ENCODE assay signal across 7 cellular contexts in the genomic region with DNA sequence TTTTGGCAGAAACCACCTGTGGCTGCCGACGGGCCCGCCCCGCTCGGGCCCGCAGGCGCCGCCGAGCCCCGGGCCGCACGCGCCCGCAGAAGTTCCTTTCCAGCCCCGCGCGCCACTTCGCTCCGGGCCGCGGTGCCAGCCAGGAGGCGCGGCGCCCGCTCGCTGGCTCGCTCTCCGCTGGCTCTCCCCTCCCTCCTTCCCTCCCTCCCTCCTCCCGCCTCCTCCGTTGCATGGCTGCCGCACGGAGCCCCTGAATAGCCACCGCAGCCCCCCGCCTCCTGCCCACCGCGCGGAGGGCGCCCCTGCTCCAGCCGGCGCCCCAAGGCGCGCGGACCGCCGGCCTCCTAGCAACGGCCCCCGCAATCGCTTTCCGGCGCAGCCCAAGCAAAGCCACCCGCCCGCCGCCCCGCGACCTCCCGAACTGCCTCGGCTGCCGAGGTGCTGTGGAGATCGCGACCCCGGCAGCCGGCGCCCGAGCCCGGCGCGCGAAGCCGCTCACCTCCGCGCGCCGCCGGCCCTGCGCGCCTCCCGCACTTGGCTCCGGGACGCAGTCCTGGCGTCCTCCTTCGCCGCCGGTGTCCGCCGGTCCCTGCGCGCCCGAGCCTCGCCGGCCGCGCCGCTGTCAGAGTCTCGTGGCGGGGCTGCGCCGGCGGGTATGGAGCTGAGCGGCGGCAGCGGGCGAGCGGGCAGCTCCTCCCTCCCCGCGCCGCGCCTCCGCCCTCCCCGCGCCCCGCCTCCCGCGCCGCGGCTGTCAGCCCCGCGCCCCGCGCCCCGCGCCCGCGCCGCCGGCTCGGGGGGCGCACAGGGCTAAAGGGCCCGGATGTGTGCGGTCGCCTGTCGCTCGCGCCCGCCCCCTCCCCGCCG. TPM values are rescaled to one million over a fixed set of nuclear protein-coding genes. Genes with fewer than 3 reads are reported as not detected.
DNase-seq lines count a peak whose midpoint lies in the region; ATAC-seq and TF ChIP-seq lines count a peak whose summit lies in the region.

A gene (minus strand): TSS at position 657 of the 864 bp plus-strand sequence.

- peak within 1 kb of the TSS; percentile 75 for H3K4me3 ChIP-seq in epithelial cell of proximal tubule (ENCODE audit: low read depth, low read length)
- H3K4me3 ChIP-seq in upper lobe of right lung = peak within 1 kb of the TSS; percentile 75

- peaks cover 28% of the 10 kb centered on the region for H3K27me3 ChIP-seq in upper lobe of right lung

- peaks cover 12% of the 10 kb centered on the region for H3K4me1 Mint-ChIP-seq in T-helper 17 cell

- H3K27me3 Mint-ChIP-seq in T-helper 17 cell = peaks cover 63% of the 10 kb centered on the region

- TF ChIP-seq CTCF in epithelial cell of proximal tubule (conservative IDR thresholded peaks at IDR 0.05; ENCODE audit: low read depth, low read length) (no peak), upper lobe of right lung (IDR thresholded peaks at IDR 0.05) (no peak)

- DNase-seq in GM03348 (ENCODE audit: low spot score) (peak; percentile 77), HK-2 (ENCODE audit: unreplicated experiment) (peak; percentile 11), T-helper 17 cell (peak in 2 of 3 donors; percentile 14 to 16), epithelial cell of proximal tubule (ENCODE audit: low read depth) (no peak), mucosa of gallbladder (ENCODE audit: low spot score) (no peak), upper lobe of right lung (peak; percentile 77)

- no peaks in the 10 kb centered on the region for H3K36me3 ChIP-seq in upper lobe of right lung

- no peak within 1 kb of the TSS for H3K27ac Mint-ChIP-seq in T-helper 17 cell

- peak within 1 kb of the TSS; percentile 77 for H3K4me3 Mint-ChIP-seq in T-helper 17 cell

- intact Hi-C loops in upper lobe of right lung (cut with DNase I) = no loop called here

- H3K4me1 ChIP-seq in upper lobe of right lung = peaks cover 14% of the 10 kb centered on the region

- ATAC-seq in T-helper 17 cell = peak; percentile 57
- ATAC-seq in upper lobe of right lung = peak; percentile 55
- no peak for ATAC-seq in GM21786 (IDR thresholded peaks at IDR 0.05; ENCODE audit: unreplicated experiment)

- H3K9me3 ChIP-seq in T-helper 17 cell (ENCODE audit: control insufficient read depth, low read length, poor library complexity, severe bottlenecking) (no peaks in the 10 kb centered on the region), upper lobe of right lung (no peaks in the 10 kb centered on the region)

- H3K36me3 Mint-ChIP-seq in T-helper 17 cell (ENCODE audit: low read depth) = peaks cover 2% of the 10 kb centered on the region

- peak within 1 kb of the TSS; percentile 61 for H3K27ac ChIP-seq in upper lobe of right lung

RNA-seq across cellular contexts. Expression of the gene that starts here (rescaled TPM):
- total RNA-seq in T-helper 17 cell (under 1 TPM in 1 of 2 donors, not detected in 1; 0.07 TPM), epithelial cell of proximal tubule (under 0.01 and 0.17 TPM in 2 replicates), mucosa of gallbladder (24.1 TPM), upper lobe of right lung (17.7 TPM)

Comparison
In these comparisons a context has a peak if more than half of its experiments do, and no peak if none do; other contexts are left out.
1. RNA of the gene that starts here (total RNA-seq): 24.1 TPM in mucosa of gallbladder (single experiment) and 17.7 TPM in upper lobe of right lung (single experiment); under 0.01 to 0.17 TPM in epithelial cell of proximal tubule and 0.07 TPM in T-helper 17 cell; every median in the first group is over 10 times any median in the second.
2. Peak in DNase-seq and ATAC-seq in T-helper 17 cell; RNA of the gene not detected or under 1 TPM.
3. DNase-seq: peak in GM03348 (single experiment), HK-2 (single experiment) and upper lobe of right lung (single experiment); none in epithelial cell of proximal tubule (single experiment) and mucosa of gallbladder (single experiment).